Comparison of ENCODE assay signal across 30 cellular contexts in the genomic region with DNA sequence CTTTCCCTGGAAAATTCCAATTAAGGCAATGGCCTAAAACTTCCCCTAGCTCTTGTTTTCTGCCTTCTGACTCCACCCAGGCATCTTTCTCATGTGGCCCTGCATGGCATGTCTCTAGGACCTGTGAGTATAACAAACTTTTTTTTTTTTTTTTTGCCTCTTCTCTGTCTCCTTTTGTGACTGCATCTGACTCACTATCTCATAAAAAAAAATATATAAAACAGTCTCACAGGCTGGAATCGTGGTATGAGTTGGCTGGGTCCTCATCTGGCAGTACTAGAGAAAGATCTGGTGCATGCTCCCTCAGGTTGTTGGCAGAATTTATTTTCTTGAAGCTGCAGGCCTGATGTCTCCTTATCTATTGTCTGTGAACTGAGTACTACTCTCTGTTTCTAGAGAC.
DNase-seq lines count a peak whose midpoint lies in the region; ATAC-seq, FAIRE-seq and TF ChIP-seq lines count a peak whose summit lies in the region.
"Had no signal": no experiment of that assay in that cellular context is flagged by ENCODE, and none has a peak within 500 bp of the region (broad histone marks: within the 10 kb centered on the region; RNA-seq: fewer than 3 reads in every experiment).

No MANE protein-coding gene starts in this region.

- no peak for TF ChIP-seq CTCF in OCI-LY3 (IDR thresholded peaks at IDR 0.05; ENCODE audit: low read depth, low read length)
- no peak for TF ChIP-seq CTCF in H1 (IDR thresholded peaks at IDR 0.05; ENCODE audit: control extremely low read depth in 1 of 3, insufficient read depth in 1 of 3, low read depth in 1 of 3, low read length in 3 of 3)

- H2AFZ ChIP-seq in OCI-LY3 (ENCODE audit: low read depth, low read length) (peak overlapping the region; percentile 15; the same call in 1 of the 2 replicates), H1 (ENCODE audit: low read length) (peak overlapping the region; percentile 85; the same call in 1 of the 2 replicates)

- no peak overlapping the region for H4K5ac ChIP-seq in H1 (ENCODE audit: insufficient read length, low read depth, low read length)

- TF ChIP-seq EP300 in H1 (IDR thresholded peaks at IDR 0.05; ENCODE audit: borderline replicate concordance in 1 of 2, low read depth in 2 of 2, low read length in 2 of 2), result no peak

- no peak overlapping the region for H3K18ac ChIP-seq in H1 (ENCODE audit: extremely low read depth, low read length)

- DNase-seq in HT1080 (ENCODE audit: low read depth), result peak; percentile 65
- no peak for DNase-seq in H1 (ENCODE audit: low read depth in 1 of 2, low spot score in 2 of 2)
- DNase-seq in urothelium cell line (ENCODE audit: low spot score), result peak; percentile 2
- no peak for DNase-seq in LoVo (ENCODE audit: low spot score)
- DNase-seq: AML-193; CD4-positive, alpha-beta T cell; COR-L47; DMS79; EL; GF-D8; KBM-7; NCI-H1092 treated with DMSO at 0.1 percent for 48 hours; NCI-H1436; NCI-H187; NCI-H2081 treated with DMSO at 0.1 percent for 48 hours; NCI-H2171; NCI-H226; NCI-H510A; NCI-H69 had no signal

- WGBS in H1 (ENCODE audit: extremely low coverage in 1 of 2, insufficient coverage in 1 of 2, insufficient read length in 1 of 2, insufficient replicate concordance in 2 of 2, low coverage in 1 of 2, low lambda C conversion rate in 2 of 2, missing lambda C conversion rate in 1 of 2), 2 experiments, result 100% methylated on average over 1 of the region's 1 CpG; no CpG with 5 or more reads in 1 of the 2 experiments

- H4K20me1 ChIP-seq in OCI-LY3 (ENCODE audit: insufficient read depth, low read length), result no peaks in the 10 kb centered on the region
- H4K20me1 ChIP-seq in H1 (replicated peaks in 1 of 2; ENCODE audit: control insufficient read depth in 1 of 2, insufficient read depth in 2 of 2, low read length in 2 of 2), result no peaks in the 10 kb centered on the region
- H4K20me1 ChIP-seq: BLaER1 treated with 17β-estradiol and CSF1 and Interleukin-3, amounts not matched to agents 10 nM and 100 nM had no signal

- no peak overlapping the region for H3K4ac ChIP-seq in H1 (replicated peaks; ENCODE audit: insufficient read length, low read depth, low read length)

- no peak overlapping the region for H2BK20ac ChIP-seq in H1 (ENCODE audit: low read length)

- H3K27ac ChIP-seq in OCI-LY3 (ENCODE audit: low read length), result no peak overlapping the region
- no peak overlapping the region for H3K27ac ChIP-seq in H1 (ENCODE audit: low read depth, low read length)
- H3K27ac ChIP-seq: A549; BLaER1 treated with 17β-estradiol and CSF1 and Interleukin-3, amounts not matched to agents 10 nM and 100 nM; SJSA1 had no signal

- H3K4me3 ChIP-seq in OCI-LY3 (ENCODE audit: low read length) (no peak overlapping the region), H1 (ENCODE audit: extremely low read depth in 1 of 4, insufficient read depth in 2 of 4, low read depth in 3 of 4, low read length in 4 of 4) (no peak overlapping the region)
- H3K4me3 ChIP-seq: A549; BLaER1 treated with 17β-estradiol and CSF1 and Interleukin-3, amounts not matched to agents 10 nM and 100 nM; SJSA1 had no signal

- no peak overlapping the region for H4K91ac ChIP-seq in H1 (replicated peaks; ENCODE audit: insufficient read length, low read length)

- H2AK5ac ChIP-seq in H1 (ENCODE audit: low read depth, low read length), result no peak overlapping the region

- no peak overlapping the region for H3K14ac ChIP-seq in H1 (ENCODE audit: insufficient read length)

- no peak overlapping the region for H2BK15ac ChIP-seq in H1 (ENCODE audit: low read length)

- H3K9me3 ChIP-seq in OCI-LY3 (ENCODE audit: insufficient read depth, low read length) (no peaks in the 10 kb centered on the region), H1 (ENCODE audit: insufficient read depth in 2 of 2, low read depth in 1 of 2, low read length in 1 of 2) (no peaks in the 10 kb centered on the region)
- H3K9me3 ChIP-seq: A549; BLaER1 treated with 17β-estradiol and CSF1 and Interleukin-3, amounts not matched to agents 10 nM and 100 nM; SJSA1 had no signal

- no peaks in the 10 kb centered on the region for H3K36me3 ChIP-seq in OCI-LY3 (replicated peaks; ENCODE audit: low read depth, low read length)
- H3K36me3 ChIP-seq in H1 (ENCODE audit: control insufficient read depth in 2 of 4, insufficient read depth in 4 of 4, low read length in 3 of 4), result no peaks in the 10 kb centered on the region
- H3K36me3 ChIP-seq: BLaER1 treated with 17β-estradiol and CSF1 and Interleukin-3, amounts not matched to agents 10 nM and 100 nM; SJSA1 had no signal

- no peak overlapping the region for H3K56ac ChIP-seq in H1 (replicated peaks; ENCODE audit: insufficient read length, low read depth, low read length)

- no peak for FAIRE-seq in H1 (lab: Jason Lieb, UNC)
- FAIRE-seq in urothelium cell line (lab: Jason Lieb, UNC), result no peak
- FAIRE-seq: A549, GM12892, GM19239, H54, HTR-8/SVneo had no signal

- TF ChIP-seq POLR2A in H1 (IDR thresholded peaks at IDR 0.05; ENCODE audit: control extremely low read depth in 1 of 2, low read depth in 2 of 2, low read length in 2 of 2), result no peak

- no peaks in the 10 kb centered on the region for H3K4me1 ChIP-seq in OCI-LY3 (ENCODE audit: low read length)
- H3K4me1 ChIP-seq in H1 (replicated peaks in 1 of 4; ENCODE audit: control insufficient read depth in 3 of 4, insufficient read depth in 4 of 4, low read length in 3 of 4), result no peaks in the 10 kb centered on the region
- H3K4me1 ChIP-seq: A549; BLaER1 treated with 17β-estradiol and CSF1 and Interleukin-3, amounts not matched to agents 10 nM and 100 nM; SJSA1 had no signal

- no peak for TF ChIP-seq RAD21 in H1 (IDR thresholded peaks at IDR 0.05 in 1 of 2, conservative IDR thresholded peaks at IDR 0.05 in 1 of 2; ENCODE audit: low read depth in 2 of 2, low read length in 2 of 2)

- H3K9ac ChIP-seq in OCI-LY3 (ENCODE audit: low read length), result no peak overlapping the region
- no peak overlapping the region for H3K9ac ChIP-seq in H1 (replicated peaks in 1 of 4; ENCODE audit: extremely low read depth in 1 of 4, low read depth in 3 of 4, low read length in 3 of 4)
- H3K9ac ChIP-seq: BLaER1 treated with 17β-estradiol and CSF1 and Interleukin-3, amounts not matched to agents 10 nM and 100 nM had no signal

- no peak overlapping the region for H3K23ac ChIP-seq in H1 (ENCODE audit: insufficient read length)

- no peak overlapping the region for H4K8ac ChIP-seq in H1 (ENCODE audit: extremely low read depth, insufficient read depth, low read length)

- H3K79me2 ChIP-seq in OCI-LY3 (ENCODE audit: low read length) (no peaks in the 10 kb centered on the region), H1 (ENCODE audit: control insufficient read depth in 1 of 2, insufficient read depth in 2 of 2, low read length in 2 of 2) (no peaks in the 10 kb centered on the region)

- H3K23me2 ChIP-seq in H1 (ENCODE audit: low read depth, low read length), result no peaks in the 10 kb centered on the region

- no peak overlapping the region for H2BK12ac ChIP-seq in H1 (ENCODE audit: low read depth, low read length)

- H2BK120ac ChIP-seq in H1 (replicated peaks; ENCODE audit: low read depth, low read length), result no peak overlapping the region

- H3K79me1 ChIP-seq in H1 (ENCODE audit: low read depth, low read length), result no peaks in the 10 kb centered on the region

- H3K27me3 ChIP-seq in OCI-LY3 (ENCODE audit: low read depth, low read length) (no peaks in the 10 kb centered on the region), H1 (replicated peaks in 1 of 4; ENCODE audit: control insufficient read depth in 3 of 4, extremely low read depth in 1 of 4, insufficient read depth in 3 of 4, low read length in 3 of 4) (no peaks in the 10 kb centered on the region)
- H3K27me3 ChIP-seq: BLaER1 treated with 17β-estradiol and CSF1 and Interleukin-3, amounts not matched to agents 10 nM and 100 nM; SJSA1 had no signal

- CTCF ChIA-PET in H1 (lab: Charles Lee; ENCODE audit: partially characterized antibody), result interaction anchor here (1.3 kb wide), 1 partner anchor 444 kb away, joined by 3 read pairs; no protein-coding TSS in a partner anchor

- H3K4me2 ChIP-seq in OCI-LY3 (ENCODE audit: low read length) (no peak overlapping the region), H1 (ENCODE audit: insufficient read depth in 1 of 2, low read depth in 2 of 2, low read length in 2 of 2) (no peak overlapping the region)
- H3K4me2 ChIP-seq: A549; BLaER1 treated with 17β-estradiol and CSF1 and Interleukin-3, amounts not matched to agents 10 nM and 100 nM had no signal

- no peak overlapping the region for H2BK5ac ChIP-seq in H1 (ENCODE audit: low read depth, low read length)

- POLR2A ChIA-PET in H1 (lab: Charles Lee; ENCODE audit: partially characterized antibody), result no interaction called here

- no peak for ATAC-seq in GM21723 (IDR thresholded peaks at IDR 0.05; ENCODE audit: unreplicated experiment)
- no peak for ATAC-seq in HG02623 (IDR thresholded peaks at IDR 0.05; ENCODE audit: unreplicated experiment)
- ATAC-seq: A549, Right ventricle myocardium inferior had no signal

TF ChIP-seq in H1, 55 proteins besides CTCF, POLR2A, EP300 and RAD21:
- no peak for TF ChIP-seq RNF2 (IDR thresholded peaks at IDR 0.05; ENCODE audit: borderline replicate concordance, low read depth, low read length, missing control alignments, poor library complexity, severe bottlenecking)
- TF ChIP-seq POLR2AphosphoS5 (IDR thresholded peaks at IDR 0.05; ENCODE audit: low read depth, low read length), result no peak
- no peak for TF ChIP-seq CHD2 (IDR thresholded peaks at IDR 0.05; ENCODE audit: low read length)

Comparison
In these comparisons a context has a peak if more than half of its experiments do, and no peak if none do; other contexts are left out.
1. DNase-seq: peak in HT1080 (single experiment) and urothelium cell line (single experiment); none in H1 (0 of 2) and LoVo (single experiment).